Comparison of ENCODE assay signal across 2 cellular contexts in the genomic region with DNA sequence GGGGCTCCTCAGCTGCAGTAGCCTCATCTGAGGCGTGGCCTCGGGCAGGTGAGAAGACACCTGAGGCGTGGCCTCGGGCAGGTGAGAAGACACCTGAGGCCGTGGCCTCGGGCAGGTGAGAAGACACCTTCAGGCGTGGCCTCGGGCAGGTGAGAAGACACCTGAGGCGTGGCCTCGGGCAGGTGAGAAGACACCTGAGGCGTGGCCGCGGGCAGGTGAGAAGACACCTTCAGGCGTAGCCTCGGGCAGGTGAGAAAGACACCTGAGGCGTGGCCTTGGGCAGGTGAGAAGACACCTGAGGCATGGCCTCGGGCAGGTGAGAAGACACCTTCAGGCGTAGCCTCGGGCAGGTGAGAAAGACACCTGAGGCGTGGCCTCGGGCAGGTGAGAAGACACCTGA. TPM values are rescaled to one million over a fixed set of nuclear protein-coding genes. Genes with fewer than 3 reads are reported as not detected.
"Had no signal": no experiment of that assay in that cellular context is flagged by ENCODE, and none has a peak within 500 bp of the region (broad histone marks: within the 10 kb centered on the region; RNA-seq: fewer than 3 reads in every experiment).

No MANE protein-coding gene starts in this region.

RNA-seq across cellular contexts. Expression of a gene that starts 4.0 kb away (rescaled TPM):
- total RNA-seq: GM23248, HFFc6 had no signal
- polyA plus RNA-seq: GM23248 had no signal
